ENCODE assay signal across 1 cellular context in genomic region chr4:154660052-154660451, GRCh38.
TF ChIP-seq lines count a peak whose summit lies in the region.

No MANE protein-coding gene starts in this region.

TF ChIP-seq in HepG2, 621 proteins besides CTCF, POLR2A, EP300 and RAD21 (continued from another document and continues in another):
- TF ChIP-seq NFAT5 (CRISPR knock-in tag; IDR thresholded peaks at IDR 0.05) (no peak), SP140L (CRISPR knock-in tag; IDR thresholded peaks at IDR 0.05; ENCODE audit: borderline replicate concordance) (0 out of 2 replicates have a peak, but pooled peaks have one; percentile 49), ZKSCAN1 (IDR thresholded peaks at IDR 0.05; ENCODE audit: low read length) (no peak), HOMEZ (CRISPR knock-in tag; IDR thresholded peaks at IDR 0.05; ENCODE audit: low read depth) (peak; percentile 63; the same call in 1 of the 2 replicates), GATAD2A (CRISPR knock-in tag; IDR thresholded peaks at IDR 0.05) (peak; percentile 90), SOX6 (IDR thresholded peaks at IDR 0.05) (no peak), SOX6 (CRISPR knock-in tag; IDR thresholded peaks at IDR 0.05) (peak; percentile 98), ZSCAN9 (CRISPR knock-in tag; IDR thresholded peaks at IDR 0.05; ENCODE audit: borderline replicate concordance) (peak; percentile 78; the same call in 1 of the 2 replicates), KAT2B (IDR thresholded peaks at IDR 0.05; ENCODE audit: borderline replicate concordance, low read depth, low read length) (no peak), HNF4G (IDR thresholded peaks at IDR 0.05; ENCODE audit: borderline replicate concordance, low read depth, low read length) (peak; percentile 91), HNF4G (CRISPR knock-in tag; IDR thresholded peaks at IDR 0.05; ENCODE audit: borderline replicate concordance, low read depth) (peak; percentile 58; the same call in 1 of the 2 replicates), HIC2 (CRISPR knock-in tag; IDR thresholded peaks at IDR 0.05; ENCODE audit: low read depth) (no peak), ZMYM4 (CRISPR knock-in tag; IDR thresholded peaks at IDR 0.05) (peak; percentile 70), PRMT3 (CRISPR knock-in tag; IDR thresholded peaks at IDR 0.05; ENCODE audit: borderline replicate concordance, low read depth) (no peak), RCOR2 (CRISPR knock-in tag; IDR thresholded peaks at IDR 0.05) (peak; percentile 81; the same call in 1 of the 2 replicates), RXRA (CRISPR knock-in tag; IDR thresholded peaks at IDR 0.05) (peak; percentile 96; the same call in 1 of the 2 replicates), MEIS2 (CRISPR knock-in tag; IDR thresholded peaks at IDR 0.05) (peak; percentile 88), KLF16 (CRISPR knock-in tag; IDR thresholded peaks at IDR 0.05) (peak in 1 of 2 experiments; percentile 67; a peak in 1 of 4 replicates), ZGPAT (CRISPR knock-in tag; IDR thresholded peaks at IDR 0.05) (peak; percentile 85), ZMYM3 (CRISPR knock-in tag; IDR thresholded peaks at IDR 0.05) (0 out of 2 replicates have a peak, but pooled peaks have one; percentile 21), IRF1 (CRISPR knock-in tag; IDR thresholded peaks at IDR 0.05; ENCODE audit: low read depth) (no peak), ONECUT2 (CRISPR knock-in tag; IDR thresholded peaks at IDR 0.05) (0 out of 2 replicates have a peak, but pooled peaks have one; percentile 10), IRF2 (CRISPR knock-in tag; IDR thresholded peaks at IDR 0.05) (peak; percentile 76), ZNF75D (CRISPR knock-in tag; IDR thresholded peaks at IDR 0.05; ENCODE audit: borderline replicate concordance) (no peak), ETV5 (CRISPR knock-in tag; IDR thresholded peaks at IDR 0.05; ENCODE audit: borderline replicate concordance) (no peak), ZNF503 (CRISPR knock-in tag; IDR thresholded peaks at IDR 0.05) (peak; percentile 88), CREM (IDR thresholded peaks at IDR 0.05) (peak; percentile 80), CREM (CRISPR knock-in tag; IDR thresholded peaks at IDR 0.05) (no peak), CEBPG (CRISPR knock-in tag; IDR thresholded peaks at IDR 0.05) (peak; percentile 50; the same call in 1 of the 2 replicates), CENPX (CRISPR knock-in tag; IDR thresholded peaks at IDR 0.05) (no peak), CSRNP1 (CRISPR knock-in tag; IDR thresholded peaks at IDR 0.05) (no peak), GFI1 (CRISPR knock-in tag; IDR thresholded peaks at IDR 0.05; ENCODE audit: borderline replicate concordance) (peak; percentile 86), ZNF644 (CRISPR knock-in tag; IDR thresholded peaks at IDR 0.05; ENCODE audit: low read depth) (peak; percentile 53; the same call in 1 of the 2 replicates), NCOR1 (IDR thresholded peaks at IDR 0.05; ENCODE audit: borderline replicate concordance, low read length) (peak; percentile 97; the same call in 1 of the 2 replicates), CBX1 (IDR thresholded peaks at IDR 0.05; ENCODE audit: low read depth) (no peak), JUN (CRISPR knock-in tag; IDR thresholded peaks at IDR 0.05) (no peak), SALL1 (CRISPR knock-in tag; IDR thresholded peaks at IDR 0.05) (peak; percentile 81; the same call in 1 of the 2 replicates), HNRNPUL1 (IDR thresholded peaks at IDR 0.05; ENCODE audit: low read depth, low read length) (no peak), NR1H2 (CRISPR knock-in tag; IDR thresholded peaks at IDR 0.05; ENCODE audit: borderline replicate concordance, low read depth) (peak; percentile 90), TFDP2 (CRISPR knock-in tag; IDR thresholded peaks at IDR 0.05) (0 out of 2 replicates have a peak, but pooled peaks have one; percentile 24), REST (IDR thresholded peaks at IDR 0.05; ENCODE audit: borderline replicate concordance in 1 of 2, low read depth in 1 of 2, low read length in 2 of 2) (peak in 1 of 2 experiments; percentile 78; a peak in 2 of 4 replicates), NFYC (CRISPR knock-in tag; IDR thresholded peaks at IDR 0.05) (no peak), KLF15 (CRISPR knock-in tag; IDR thresholded peaks at IDR 0.05; ENCODE audit: borderline replicate concordance) (no peak), ZNF550 (CRISPR knock-in tag; IDR thresholded peaks at IDR 0.05; ENCODE audit: borderline replicate concordance) (no peak)
